In genomic region chr17:32917842-32918241, GRCh38 we compare ENCODE assay signal across 1 cellular context.
TF ChIP-seq lines count a peak whose summit lies in the region.

No MANE protein-coding gene starts in this region.

TF ChIP-seq in K562, 482 proteins besides CTCF, POLR2A, EP300 and RAD21:
- TF ChIP-seq DPF2 (IDR thresholded peaks at IDR 0.05) (no peak), HMBOX1 (IDR thresholded peaks at IDR 0.05) (no peak), TGIF2 (CRISPR knock-in tag; IDR thresholded peaks at IDR 0.05) (no peak), TFAP4 (CRISPR knock-in tag; IDR thresholded peaks at IDR 0.05; ENCODE audit: borderline replicate concordance) (no peak), ZNF184 (CRISPR knock-in tag; IDR thresholded peaks at IDR 0.05) (no peak), CEBPG (CRISPR knock-in tag; IDR thresholded peaks at IDR 0.05) (no peak), CEBPG (tag; conservative IDR thresholded peaks at IDR 0.05 in 1 of 2, IDR thresholded peaks at IDR 0.05 in 1 of 2) (no peak), PTTG1 (tag; IDR thresholded peaks at IDR 0.05; ENCODE audit: low read depth) (no peak), TARDBP (IDR thresholded peaks at IDR 0.05) (no peak), HDAC2 (IDR thresholded peaks at IDR 0.05) (no peak), MYNN (IDR thresholded peaks at IDR 0.05) (no peak), MYNN (CRISPR knock-in tag; IDR thresholded peaks at IDR 0.05) (no peak), SRSF7 (optimal IDR thresholded peaks at IDR 0.05; ENCODE audit: low read depth, low read length) (no peak)
